Comparison of ENCODE assay signal across 8 cellular contexts in the genomic region with DNA sequence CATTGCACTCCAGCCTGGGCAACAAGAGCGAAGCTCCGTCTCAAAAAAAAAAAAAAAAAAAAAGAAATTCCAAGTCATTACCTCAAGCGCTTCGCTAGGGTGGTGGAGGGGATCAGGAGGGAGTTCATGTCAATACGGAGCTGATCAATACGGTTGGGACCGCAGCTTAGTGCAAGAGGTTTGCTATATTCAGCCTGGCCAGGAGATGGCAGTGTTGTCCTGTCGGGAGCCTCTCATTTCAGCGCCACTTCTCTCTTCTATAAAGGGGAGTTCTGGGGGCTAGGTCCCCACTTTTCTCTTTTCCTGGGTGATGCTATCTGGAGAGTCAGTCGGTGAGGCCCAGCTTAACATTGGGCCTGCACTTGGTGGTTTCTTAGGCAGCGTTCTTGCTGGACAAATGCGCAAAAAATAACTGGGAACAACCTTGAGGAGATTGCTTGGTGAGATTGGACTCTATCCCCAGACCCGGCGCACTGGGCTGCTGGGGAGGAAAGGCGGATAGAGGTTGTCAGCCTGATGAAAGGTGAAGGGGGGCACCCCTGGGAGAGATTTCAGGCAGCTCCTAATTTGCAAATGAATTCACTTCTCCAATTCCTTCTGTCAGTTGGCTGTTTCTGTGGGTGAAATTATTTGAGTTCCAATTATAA. TPM values are rescaled to one million over a fixed set of nuclear protein-coding genes. Genes with fewer than 3 reads are reported as not detected.
DNase-seq lines count a peak whose midpoint lies in the region; ATAC-seq and TF ChIP-seq lines count a peak whose summit lies in the region.

No MANE protein-coding gene starts in this region.

- H2AFZ ChIP-seq in GM23338 = peak overlapping the region; percentile 74; the same call in 1 of the 2 replicates

- peak; percentile 62 to 65 for ATAC-seq in CD4-positive, CD25-positive, alpha-beta regulatory T cell (ENCODE audit: low read depth in 2 of 2)
- ATAC-seq in GM23338 (peak; percentile 88), lower lobe of right lung (peak; percentile 71 to 77), GM21528 (IDR thresholded peaks at IDR 0.05; ENCODE audit: low FRiP score, unreplicated experiment) (no peak)

- no peaks in the 10 kb centered on the region for H3K9me3 Mint-ChIP-seq in CD4-positive, CD25-positive, alpha-beta regulatory T cell
- H3K9me3 Mint-ChIP-seq in GM23338 = no peaks in the 10 kb centered on the region
- no peaks in the 10 kb centered on the region for H3K9me3 Mint-ChIP-seq in activated CD4-positive, alpha-beta T cell treated with anti-CD3 and anti-CD28 coated beads, Interleukin-2, amount 10 ng/mL, durations not matched to agents 24 days and 14 days

- peaks cover 41% of the 10 kb centered on the region for H3K27me3 Mint-ChIP-seq in CD4-positive, CD25-positive, alpha-beta regulatory T cell
- peaks cover 8% of the 10 kb centered on the region for H3K27me3 Mint-ChIP-seq in GM23338 (ENCODE audit: insufficient read depth, low read depth, poor library complexity)
- peaks cover 47% of the 10 kb centered on the region for H3K27me3 Mint-ChIP-seq in activated CD4-positive, alpha-beta T cell treated with anti-CD3 and anti-CD28 coated beads, Interleukin-2, amount 10 ng/mL, durations not matched to agents 24 days and 14 days

- H3K9me3 ChIP-seq in CD4-positive, CD25-positive, alpha-beta regulatory T cell (ENCODE audit: control insufficient read depth in 2 of 2, low read length in 2 of 2) = no peaks in the 10 kb centered on the region
- no peaks in the 10 kb centered on the region for H3K9me3 ChIP-seq in lower lobe of right lung

- peak overlapping the region; percentile 76 for H3K4me2 ChIP-seq in GM23338

- H4K20me1 ChIP-seq in GM23338 (replicated peaks; ENCODE audit: insufficient read depth) = no peaks in the 10 kb centered on the region

- H3K79me2 ChIP-seq in GM23338 (replicated peaks; ENCODE audit: insufficient read depth) = no peaks in the 10 kb centered on the region

- DNase-seq in CD4-positive, CD25-positive, alpha-beta regulatory T cell = peak; percentile 51 to 66 (median 66)
- DNase-seq in GM23338 (ENCODE audit: low spot score) (peak; percentile 92), NCI-H2227 (lab: John Stamatoyannopoulos, UW; ENCODE audit: unreplicated experiment) (peak; percentile 70), coronary artery (ENCODE audit: low spot score) (no peak), lower lobe of right lung (peak; percentile 57)
- DNase-seq in activated CD4-positive, alpha-beta T cell treated with anti-CD3 and anti-CD28 coated beads, Interleukin-2, amount 10 ng/mL, durations not matched to agents 24 days and 14 days = peak; percentile 91
- peak; percentile 23 to 25 for DNase-seq in stimulated activated CD8-positive, alpha-beta memory T cell treated with anti-CD3 and anti-CD28 coated beads, Interleukin-15, amount 100 ng/mL, for 4 hours (ENCODE audit: low read depth in 2 of 2)

- no peak overlapping the region for H3K27ac Mint-ChIP-seq in CD4-positive, CD25-positive, alpha-beta regulatory T cell
- H3K27ac Mint-ChIP-seq in GM23338 = no peak overlapping the region
- H3K27ac Mint-ChIP-seq in activated CD4-positive, alpha-beta T cell treated with anti-CD3 and anti-CD28 coated beads, Interleukin-2, amount 10 ng/mL, durations not matched to agents 24 days and 14 days = no peak overlapping the region

- intact Hi-C loops in activated CD4-positive, alpha-beta T cell treated with anti-CD3 and anti-CD28 coated beads, Interleukin-2, amount 10 ng/mL, durations not matched to agents 24 days and 14 days (cut with micrococcal nuclease) = loop anchor here (1.0 to 10.0 kb wide), 4 partner anchors 185 to 923 kb away; no protein-coding TSS in a partner anchor
- intact Hi-C loops in lower lobe of right lung (cut with DNase I) = loop anchor here (5.0 kb wide), 2 partner anchors 70 to 165 kb away; no protein-coding TSS in a partner anchor

- H3K4me1 ChIP-seq in CD4-positive, CD25-positive, alpha-beta regulatory T cell (ENCODE audit: control insufficient read depth, insufficient read depth, low read length, poor library complexity, severe bottlenecking) = peaks cover 16% of the 10 kb centered on the region
- peaks cover 20% of the 10 kb centered on the region; the same call in 1 of the 2 replicates for H3K4me1 ChIP-seq in GM23338 (ENCODE audit: insufficient read depth)
- peaks cover 14% of the 10 kb centered on the region for H3K4me1 ChIP-seq in lower lobe of right lung

- H3K4me1 Mint-ChIP-seq in CD4-positive, CD25-positive, alpha-beta regulatory T cell = peaks cover 0 to 22% (median 5%) of the 10 kb centered on the region in 4 donors
- H3K4me1 Mint-ChIP-seq in GM23338 = peaks cover 31% of the 10 kb centered on the region
- peaks cover 16% of the 10 kb centered on the region for H3K4me1 Mint-ChIP-seq in activated CD4-positive, alpha-beta T cell treated with anti-CD3 and anti-CD28 coated beads, Interleukin-2, amount 10 ng/mL, durations not matched to agents 24 days and 14 days

- peaks cover 2% of the 10 kb centered on the region for H3K36me3 Mint-ChIP-seq in CD4-positive, CD25-positive, alpha-beta regulatory T cell
- no peaks in the 10 kb centered on the region for H3K36me3 Mint-ChIP-seq in GM23338 (ENCODE audit: low read depth)
- peaks cover 1% of the 10 kb centered on the region for H3K36me3 Mint-ChIP-seq in activated CD4-positive, alpha-beta T cell treated with anti-CD3 and anti-CD28 coated beads, Interleukin-2, amount 10 ng/mL, durations not matched to agents 24 days and 14 days (ENCODE audit: low read depth)

- H3K36me3 ChIP-seq in CD4-positive, CD25-positive, alpha-beta regulatory T cell (ENCODE audit: control insufficient read depth, insufficient read depth, low read length) = no peaks in the 10 kb centered on the region
- H3K36me3 ChIP-seq in GM23338 (ENCODE audit: insufficient read depth) (no peaks in the 10 kb centered on the region), lower lobe of right lung (no peaks in the 10 kb centered on the region)

- H3K27ac ChIP-seq in CD4-positive, CD25-positive, alpha-beta regulatory T cell (ENCODE audit: insufficient read depth, low read length, poor library complexity, severe bottlenecking) = no peak overlapping the region
- no peak overlapping the region for H3K27ac ChIP-seq in GM23338 (ENCODE audit: low read depth)
- no peak overlapping the region for H3K27ac ChIP-seq in coronary artery
- no peak overlapping the region for H3K27ac ChIP-seq in lower lobe of right lung

- 0 out of 2 replicates have a peak, but pooled peaks cover 2% of the 10 kb centered on the region for H3K9me2 ChIP-seq in GM23338 (ENCODE audit: insufficient read depth)

- no peak overlapping the region for H3K4me3 ChIP-seq in CD4-positive, CD25-positive, alpha-beta regulatory T cell (ENCODE audit: low read depth, low read length)
- H3K4me3 ChIP-seq in GM23338 = peak overlapping the region; percentile 43
- H3K4me3 ChIP-seq in coronary artery = no peak overlapping the region
- H3K4me3 ChIP-seq in lower lobe of right lung = no peak overlapping the region

- peak; percentile 93 to 96 for TF ChIP-seq CTCF in GM23338 (conservative IDR thresholded peaks at IDR 0.05; ENCODE audit: low read depth in 2 of 2)
- peak; percentile 89 for TF ChIP-seq CTCF in coronary artery (IDR thresholded peaks at IDR 0.05)
- peak; percentile 86 for TF ChIP-seq CTCF in lower lobe of right lung (IDR thresholded peaks at IDR 0.05)

- no peak overlapping the region for H3K4me3 Mint-ChIP-seq in CD4-positive, CD25-positive, alpha-beta regulatory T cell
- peak overlapping the region; percentile 65 for H3K4me3 Mint-ChIP-seq in GM23338
- no peak overlapping the region for H3K4me3 Mint-ChIP-seq in activated CD4-positive, alpha-beta T cell treated with anti-CD3 and anti-CD28 coated beads, Interleukin-2, amount 10 ng/mL, durations not matched to agents 24 days and 14 days

- H3F3A ChIP-seq in GM23338 (replicated peaks; ENCODE audit: low read depth) = no peaks in the 10 kb centered on the region

- peaks cover 8% of the 10 kb centered on the region for H3K27me3 ChIP-seq in CD4-positive, CD25-positive, alpha-beta regulatory T cell (ENCODE audit: control insufficient read depth, insufficient read depth, low read length)
- H3K27me3 ChIP-seq in GM23338 (ENCODE audit: insufficient read depth) (peaks cover 7% of the 10 kb centered on the region; the same call in 1 of the 2 replicates), lower lobe of right lung (ENCODE audit: low read depth) (no peaks in the 10 kb centered on the region)

RNA-seq across cellular contexts. Expression of gene KIAA0040, which starts 40.4 kb away (rescaled TPM):
- 50.1 TPM for total RNA-seq in CD4-positive, CD25-positive, alpha-beta regulatory T cell
- 10 to 100 TPM; 53.1 to 63.3 (median 57.1) TPM for polyA plus RNA-seq in CD4-positive, CD25-positive, alpha-beta regulatory T cell
- 10.2 and 11.9 TPM in 2 replicates for total RNA-seq in GM23338 (2014; rRNA removed; shearing (Covaris generic))
- 7.0 and 7.3 TPM in 2 replicates for polyA plus RNA-seq in GM23338 (2016; fragmentation: Nextera tagmentation; extraction: Ambion mirVana)
- 32.6 and 35.4 TPM in 2 replicates for total RNA-seq in activated CD4-positive, alpha-beta T cell treated with anti-CD3 and anti-CD28 coated beads, Interleukin-2, amount 10 ng/mL, durations not matched to agents 24 days and 14 days
- total RNA-seq in lower lobe of right lung = 46.9 TPM
